8 cellular contexts compared by ENCODE assay signal in the genomic region with DNA sequence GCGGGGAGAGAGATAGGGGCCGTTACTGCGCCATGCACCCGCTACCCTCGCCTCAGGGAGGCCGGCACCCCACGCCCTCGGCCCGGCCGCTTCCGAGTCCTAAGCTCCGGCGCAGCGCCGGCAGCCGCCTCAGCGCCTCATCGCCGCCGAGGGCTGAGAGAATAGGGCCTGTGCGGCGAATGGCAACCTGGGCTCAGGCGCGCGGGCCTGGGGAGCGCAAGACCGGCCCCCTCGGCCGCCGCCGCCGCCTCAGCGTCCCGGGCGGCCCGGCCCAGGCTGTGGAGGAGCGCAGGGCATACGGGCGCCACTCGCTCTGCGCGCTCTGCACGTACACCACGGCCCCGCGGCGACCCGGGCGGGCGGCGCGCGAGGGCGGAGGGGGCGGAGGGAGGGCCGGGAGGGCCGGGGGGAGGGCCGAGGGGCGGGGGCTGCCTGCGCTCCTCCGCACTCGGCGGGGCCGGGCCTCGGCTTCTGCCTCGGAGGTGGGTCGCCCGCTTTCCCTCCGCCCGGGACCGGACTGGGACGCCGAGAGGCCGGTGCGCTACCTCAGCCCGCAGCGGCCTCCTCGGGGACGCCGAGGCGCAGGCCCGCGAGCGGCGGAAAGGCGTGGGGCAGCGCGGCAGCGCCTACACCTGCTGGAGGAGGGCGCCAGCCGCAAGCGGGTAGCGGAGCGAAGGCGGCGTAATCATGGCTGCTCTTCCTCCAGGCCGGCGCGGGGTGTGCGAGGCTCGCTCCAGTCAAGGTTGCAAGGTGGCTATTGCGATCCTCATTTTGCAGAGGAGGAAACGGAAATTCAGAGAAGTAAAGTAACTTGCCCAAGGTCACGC. TPM values are rescaled to one million over a fixed set of nuclear protein-coding genes. Genes with fewer than 3 reads are reported as not detected.
DNase-seq lines count a peak whose midpoint lies in the region; ATAC-seq, FAIRE-seq and TF ChIP-seq lines count a peak whose summit lies in the region.

A gene (minus strand): TSS at position 317 of the 827 bp plus-strand sequence. CDS start 399 bp downstream, outside the sequence.

- H2AFZ ChIP-seq in HepG2 (ENCODE audit: low read length): no peak within 1 kb of the TSS

- in situ Hi-C loops in HepG2 (cut with HindIII; ENCODE audit: extremely low pct_ligation_motif_present, low pct_unique_long_range_greater_than_20kb): loop anchor here (10.0 kb wide), 1 partner anchor 113 kb away; no protein-coding TSS in a partner anchor

- peak within 1 kb of the TSS; percentile 86 to 96 (median 92) for H3K4me2 ChIP-seq in BLaER1 treated with 17β-estradiol and CSF1 and Interleukin-3, amounts not matched to agents 10 nM and 100 nM
- H3K4me2 ChIP-seq in HepG2 (ENCODE audit: low read depth, low read length): peak within 1 kb of the TSS; percentile 86

- TF ChIP-seq POLR2A in HepG2 (IDR thresholded peaks at IDR 0.05; ENCODE audit: insufficient read depth in 1 of 2, low read depth in 2 of 2, low read length in 2 of 2): peak; percentile 85 to 90

- peaks cover 20 to 33% (median 27%) of the 10 kb centered on the region in 10 experiments for H3K4me1 ChIP-seq in BLaER1 treated with 17β-estradiol and CSF1 and Interleukin-3, amounts not matched to agents 10 nM and 100 nM
- H3K4me1 ChIP-seq in HepG2 (ENCODE audit: insufficient read depth, low read length): peaks cover 24% of the 10 kb centered on the region

- peaks cover 0 to 25% (median 0%) of the 10 kb centered on the region in 11 experiments; a peak in 6 of 22 replicates for H3K36me3 ChIP-seq in BLaER1 treated with 17β-estradiol and CSF1 and Interleukin-3, amounts not matched to agents 10 nM and 100 nM
- no peaks in the 10 kb centered on the region for H3K36me3 ChIP-seq in HepG2 (replicated peaks in 1 of 2; ENCODE audit: control insufficient read depth in 1 of 2, insufficient read depth in 2 of 2, low read length in 2 of 2)

- TF ChIP-seq EP300 in HepG2 (IDR thresholded peaks at IDR 0.05; ENCODE audit: low read depth in 2 of 2, low read length in 2 of 2) (peak in 1 of 2 experiments; percentile 36; a peak in 1 of 4 replicates), HepG2 (CRISPR knock-in tag; IDR thresholded peaks at IDR 0.05; ENCODE audit: borderline replicate concordance) (peak; percentile 68; the same call in 1 of the 2 replicates)

- ATAC-seq in HG03457 (IDR thresholded peaks at IDR 0.05; ENCODE audit: unreplicated experiment) (peak; percentile 76), HepG2 (peak; percentile 89)

- TF ChIP-seq RAD21 in HepG2 (CRISPR knock-in tag; IDR thresholded peaks at IDR 0.05): peak; percentile 83

- CTCF ChIA-PET in HepG2 (lab: Yijun Ruan, JAX; ENCODE audit: low intra/inter-chr PET ratio, low total read pairs): no interaction called here

- no peaks in the 10 kb centered on the region for H3K27me3 ChIP-seq in BLaER1 treated with 17β-estradiol and CSF1 and Interleukin-3, amounts not matched to agents 10 nM and 100 nM
- no peaks in the 10 kb centered on the region; a peak in 1 of 5 replicates for H3K27me3 ChIP-seq in HepG2 (ENCODE audit: control insufficient read depth in 1 of 2, insufficient read depth in 2 of 2, low read length in 2 of 2)

- peak within 1 kb of the TSS; percentile 87 to 96 (median 92) for H3K27ac ChIP-seq in BLaER1 treated with 17β-estradiol and CSF1 and Interleukin-3, amounts not matched to agents 10 nM and 100 nM
- H3K27ac ChIP-seq in HepG2 (ENCODE audit: extremely low read length, insufficient read depth, low read length): peak within 1 kb of the TSS; percentile 99

- peaks cover 45% of the 10 kb centered on the region for H3K79me2 ChIP-seq in HepG2 (ENCODE audit: insufficient read depth, low read length)

- peak; percentile 54 for DNase-seq in GM19240 (ENCODE audit: insufficient read length, low spot score)
- peak; percentile 35 to 85 for DNase-seq in NCI-H526 (lab: John Stamatoyannopoulos, UW)
- peak; percentile 77 for DNase-seq in activated CD4-positive, alpha-beta T cell treated with anti-CD3 and anti-CD28 coated beads, Interleukin-2, amount 50 U/mL, for 1 hour
- DNase-seq in dedifferentiated amniotic fluid mesenchymal stem cell (ENCODE audit: extremely low spot score): peak; percentile 71
- DNase-seq in HepG2 (ENCODE audit: low spot score): peak; percentile 82
- DNase-seq in stimulated activated CD4-positive, alpha-beta T cell treated with anti-CD3 and anti-CD28 coated beads, Interleukin-2, amount 100 ng/mL, for 48 hours: peak; percentile 69 to 77

- no TSS peak for BruUV-seq in HepG2 (replicated peaks; lab: Mats Ljungman, UMichigan)

- POLR2A ChIA-PET in HepG2 (lab: Yijun Ruan, JAX): interaction anchor here (1.0 to 1.2 kb wide), 2 partner anchors 156 to 181 kb away, joined by 3 read pairs; no protein-coding TSS in a partner anchor

- intact Hi-C loops in HepG2 (cut with micrococcal nuclease; ENCODE audit: unreplicated experiment): loop anchor here (2.0 to 5.0 kb wide), 2 partner anchors 65 to 130 kb away; no protein-coding TSS in a partner anchor

- no peaks in the 10 kb centered on the region for H3K9me3 ChIP-seq in BLaER1 treated with 17β-estradiol and CSF1 and Interleukin-3, amounts not matched to agents 10 nM and 100 nM (replicated peaks in 1 of 11)
- H3K9me3 ChIP-seq in HepG2 (ENCODE audit: low read length): no peaks in the 10 kb centered on the region

- no peak for FAIRE-seq in HepG2 (lab: Jason Lieb, UNC)

- H4K20me1 ChIP-seq in BLaER1 treated with 17β-estradiol and CSF1 and Interleukin-3, amounts not matched to agents 10 nM and 100 nM: peaks cover 16 to 47% (median 33%) of the 10 kb centered on the region in 11 experiments; a peak in 21 of 22 replicates
- H4K20me1 ChIP-seq in HepG2 (ENCODE audit: insufficient read depth, low read length): peaks cover 41% of the 10 kb centered on the region

- peak within 1 kb of the TSS; percentile 77 to 97 (median 94) for H3K4me3 ChIP-seq in BLaER1 treated with 17β-estradiol and CSF1 and Interleukin-3, amounts not matched to agents 10 nM and 100 nM
- peak within 1 kb of the TSS; percentile 89 to 100 (median 99) for H3K4me3 ChIP-seq in HepG2 (replicated peaks in 1 of 3; ENCODE audit: insufficient read depth in 1 of 3, low read depth in 2 of 3, low read length in 3 of 3)

- peak within 1 kb of the TSS; percentile 89 to 96 (median 95) for H3K9ac ChIP-seq in BLaER1 treated with 17β-estradiol and CSF1 and Interleukin-3, amounts not matched to agents 10 nM and 100 nM
- peak within 1 kb of the TSS; percentile 94 for H3K9ac ChIP-seq in HepG2 (ENCODE audit: insufficient read depth, low read depth, low read length)

- TF ChIP-seq CTCF in HepG2 (CRISPR knock-in tag; IDR thresholded peaks at IDR 0.05): peak; percentile 69

- WGBS in HepG2 (ENCODE audit: low lambda C conversion rate): 0% methylated on average over 9 of the region's 104 CpGs

TF ChIP-seq in HepG2, 621 proteins besides CTCF, POLR2A, EP300 and RAD21 (continues in another document):
- no peak; the same call in 1 of the 2 replicates for TF ChIP-seq ARID2 (CRISPR knock-in tag; IDR thresholded peaks at IDR 0.05; ENCODE audit: borderline replicate concordance)
- TF ChIP-seq TAF1 (CRISPR knock-in tag; IDR thresholded peaks at IDR 0.05): peak; percentile 84
- no peak for TF ChIP-seq PHB2 (IDR thresholded peaks at IDR 0.05; ENCODE audit: partially characterized antibody)
- no peak for TF ChIP-seq ZNF207 (IDR thresholded peaks at IDR 0.05; ENCODE audit: borderline replicate concordance)
- no peak for TF ChIP-seq SRSF9 (IDR thresholded peaks at IDR 0.05; ENCODE audit: borderline replicate concordance, insufficient read depth, low read depth, low read length, poor library complexity, severe bottlenecking)
- peak; percentile 22 for TF ChIP-seq ZNF431 (CRISPR knock-in tag; IDR thresholded peaks at IDR 0.05; ENCODE audit: borderline replicate concordance, low read depth)
- TF ChIP-seq, protein P1, sequence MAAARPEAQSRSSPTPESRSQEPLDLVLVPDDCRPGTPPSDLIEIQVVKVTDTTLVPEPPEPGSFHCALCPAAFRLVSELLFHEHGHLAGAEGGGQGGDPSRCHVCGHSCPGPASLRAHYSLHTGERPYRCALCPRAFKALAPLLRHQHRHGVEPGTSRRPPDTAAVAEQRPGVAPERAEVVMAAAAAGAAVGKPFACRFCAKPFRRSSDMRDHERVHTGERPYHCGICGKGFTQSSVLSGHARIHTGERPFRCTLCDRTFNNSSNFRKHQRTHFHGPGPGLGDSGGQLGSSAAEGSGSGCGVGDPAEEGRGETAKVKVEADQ (CRISPR knock-in tag; IDR thresholded peaks at IDR 0.05; ENCODE audit: borderline replicate concordance): no peak
- 0 out of 2 replicates have a peak, but pooled peaks have one; percentile 27 for TF ChIP-seq FOXM1 (CRISPR knock-in tag; IDR thresholded peaks at IDR 0.05)

RNA-seq across cellular contexts. Expression of the gene that starts here (rescaled TPM):
- total RNA-seq in HepG2 (2016; rRNA removed; fragmentation: Illumina TruSeq; extraction: Trizol): 34.4 and 38.2 TPM in 2 replicates
- total RNA-seq in HepG2 (2016; cell fraction: cytosol; rRNA removed; fragmentation: Illumina TruSeq; extraction: Trizol; ENCODE audit: low read depth): 5.4 and 8.9 TPM in 2 replicates
- total RNA-seq in HepG2 (2016; cell fraction: insoluble cytoplasmic fraction; rRNA removed; fragmentation: Illumina TruSeq; extraction: Trizol): 35.4 and 39.1 TPM in 2 replicates
- 24.6 TPM in 2 replicates for total RNA-seq in HepG2 (2016; cell fraction: membrane; rRNA removed; fragmentation: Illumina TruSeq; extraction: Trizol)
- 18.5 and 19.0 TPM in 2 replicates for total RNA-seq in HepG2 (2016; cell fraction: nucleus; rRNA removed; fragmentation: Illumina TruSeq; extraction: Trizol)
- polyA plus RNA-seq in HepG2 (2011; rRNA removed): 34.0 and 44.1 TPM in 2 replicates
- 14.2 and 22.5 TPM in 2 replicates for polyA plus RNA-seq in HepG2 (2011; cell fraction: cytosol; rRNA removed)
- 10.6 and 13.2 TPM in 2 replicates for polyA plus RNA-seq in HepG2 (2011; cell fraction: nucleus; rRNA removed)
- 42.4 and 51.8 TPM in 2 replicates for polyA plus RNA-seq in HepG2 (2012)
- 3.9 and 5.0 TPM in 2 replicates for polyA plus RNA-seq in HepG2 (2016; cell fraction: cytosol; fragmentation: Illumina TruSeq; extraction: Trizol; ENCODE audit: low read depth)
- 29.2 and 31.8 TPM in 2 replicates for polyA plus RNA-seq in HepG2 (2016; cell fraction: insoluble cytoplasmic fraction; fragmentation: Illumina TruSeq; extraction: Trizol; ENCODE audit: low read depth)
- polyA plus RNA-seq in HepG2 (2016; cell fraction: membrane; fragmentation: Illumina TruSeq; extraction: Trizol; ENCODE audit: low read depth): 12.2 and 13.6 TPM in 2 replicates
- 14.1 and 15.7 TPM in 2 replicates for polyA plus RNA-seq in HepG2 (2016; cell fraction: nucleus; fragmentation: Illumina TruSeq; extraction: Trizol; ENCODE audit: insufficient read depth, low read depth)
- 10.6 and 21.6 TPM in 2 replicates for polyA minus RNA-seq in HepG2 (2011; rRNA and poly(A)+ RNA removed; ENCODE audit: low replicate concordance)
- 37.5 and 53.9 TPM in 2 replicates for polyA minus RNA-seq in HepG2 (2011; cell fraction: cytosol; rRNA and poly(A)+ RNA removed)
- polyA minus RNA-seq in HepG2 (2011; cell fraction: nucleus; rRNA and poly(A)+ RNA removed): 54.3 and 59.9 TPM in 2 replicates

Comparison
In these comparisons a context has a peak if more than half of its experiments do, and no peak if none do; other contexts are left out.
1. Peak in every context shown above with its lines: DNase-seq, ATAC-seq, H3K4me3 ChIP-seq and H3K27ac ChIP-seq.